In genomic region chr11:99069831-99070444, GRCh38 we compare ENCODE assay signal across 9 cellular contexts. TPM values are rescaled to one million over a fixed set of nuclear protein-coding genes. Genes with fewer than 3 reads are reported as not detected.
DNase-seq lines count a peak whose midpoint lies in the region; ATAC-seq, FAIRE-seq and TF ChIP-seq lines count a peak whose summit lies in the region.
"Had no signal": no experiment of that assay in that cellular context is flagged by ENCODE, and none has a peak within 500 bp of the region (broad histone marks: within the 10 kb centered on the region; RNA-seq: fewer than 3 reads in every experiment).

No MANE protein-coding gene starts in this region.

- H3K36me3 Mint-ChIP-seq in natural killer cell, result no peaks in the 10 kb centered on the region

- POLR2A ChIA-PET in A549 (lab: Yijun Ruan, JAX), result no interaction called here

- TF ChIP-seq POLR2A in A549 (IDR thresholded peaks at IDR 0.05; ENCODE audit: low read length), result no peak

- DNase-seq in A549 (ENCODE audit: low read depth in 1 of 2, low spot score in 1 of 2), result no peak
- peak; percentile 3 for DNase-seq in NCI-H524 treated with DMSO at 0.1 percent for 48 hours (lab: John Stamatoyannopoulos, UW)
- DNase-seq in dorsolateral prefrontal cortex, result peak in 2 of 10 donors; percentile 37 to 41
- no peak for DNase-seq in natural killer cell
- DNase-seq in NCI-H1930 (lab: John Stamatoyannopoulos, UW), result no peak

- peak overlapping the region; percentile 40 for H3K4me3 Mint-ChIP-seq in natural killer cell

- H3K4me1 Mint-ChIP-seq in natural killer cell, result no peaks in the 10 kb centered on the region

- no peaks in the 10 kb centered on the region for H3K27me3 Mint-ChIP-seq in natural killer cell (ENCODE audit: low read depth in 2 of 2)

- no peaks in the 10 kb centered on the region for H3K27me3 ChIP-seq in dorsolateral prefrontal cortex

- no peak for TF ChIP-seq CTCF in A549 (IDR thresholded peaks at IDR 0.05)
- TF ChIP-seq CTCF in dorsolateral prefrontal cortex (IDR thresholded peaks at IDR 0.05 in 54 of 56, conservative IDR thresholded peaks at IDR 0.05 in 2 of 56; ENCODE audit: low read depth in 1 of 56, partially characterized antibody in 56 of 56), result no peak
- no peak for TF ChIP-seq CTCF in natural killer cell (IDR thresholded peaks at IDR 0.05)

- no peak for TF ChIP-seq EP300 in A549 (IDR thresholded peaks at IDR 0.05)

- H3K27ac ChIP-seq in A549 (no peak overlapping the region), dorsolateral prefrontal cortex (peak overlapping the region in 4 of 59 donors; percentile 14 to 31 (median 24))

- ATAC-seq in A549 (peak; percentile 66), GM18520 (IDR thresholded peaks at IDR 0.05; ENCODE audit: unreplicated experiment) (peak; percentile 56), HG02973 (IDR thresholded peaks at IDR 0.05; ENCODE audit: unreplicated experiment) (peak; percentile 72), natural killer cell (no peak), esophagus mucosa (no peak)

- CTCF ChIA-PET in A549 (lab: Yijun Ruan, JAX), result interaction anchor here (0.8 kb wide), 1 partner anchor 11 kb away, joined by 4 read pairs; no protein-coding TSS in a partner anchor

- peaks cover 6 to 16% of the 10 kb centered on the region in 2 donors for H3K9me3 Mint-ChIP-seq in natural killer cell

- peak overlapping the region; percentile 50 for H3K4me2 ChIP-seq in A549

- H3K9me3 ChIP-seq in A549, result no peaks in the 10 kb centered on the region

- no peaks in the 10 kb centered on the region for H3K4me1 ChIP-seq in A549

- intact Hi-C loops in dorsolateral prefrontal cortex (cut with DNase I), result no loop called here
- intact Hi-C loops in natural killer cell (cut with micrococcal nuclease), result no loop called here

- H3K4me3 ChIP-seq in A549, result peak overlapping the region; percentile 15; the same call in 2 of the 3 replicates
- peak overlapping the region; percentile 11 to 68 (median 46) for H3K4me3 ChIP-seq in dorsolateral prefrontal cortex

- no peak for FAIRE-seq in A549 (lab: Jason Lieb, UNC)
- FAIRE-seq: endothelial cell of umbilical vein had no signal

- no peak for TF ChIP-seq RAD21 in A549 (conservative IDR thresholded peaks at IDR 0.05 in 1 of 2, IDR thresholded peaks at IDR 0.05 in 1 of 2)

- H3K27ac Mint-ChIP-seq in natural killer cell, result no peak overlapping the region

- WGBS in A549 (ENCODE audit: missing lambda C conversion rate), result 11% methylated on average over 8 of the region's 8 CpGs

TF ChIP-seq in A549, 52 proteins besides CTCF, POLR2A, EP300 and RAD21:
- no peak for TF ChIP-seq ELK1 (IDR thresholded peaks at IDR 0.05; ENCODE audit: low read depth, low read length)
- TF ChIP-seq TFCP2L1 (CRISPR knock-in tag; IDR thresholded peaks at IDR 0.05), result no peak
- TF ChIP-seq HOXA7 (CRISPR knock-in tag; IDR thresholded peaks at IDR 0.05), result no peak
- TF ChIP-seq CHD2 (IDR thresholded peaks at IDR 0.05; ENCODE audit: low read length, partially characterized antibody), result no peak
- TF ChIP-seq GATA3 (IDR thresholded peaks at IDR 0.05; ENCODE audit: borderline replicate concordance), result no peak
- TF ChIP-seq HOXB13 (CRISPR knock-in tag; IDR thresholded peaks at IDR 0.05; ENCODE audit: low read depth), result no peak
- no peak for TF ChIP-seq SMC3 (IDR thresholded peaks at IDR 0.05)
- TF ChIP-seq NR3C1 (IDR thresholded peaks at IDR 0.05), result no peak
- TF ChIP-seq JUN (IDR thresholded peaks at IDR 0.05), result no peak
- TF ChIP-seq KDM1A (IDR thresholded peaks at IDR 0.05; ENCODE audit: low read depth), result no peak
- TF ChIP-seq E2F6 (IDR thresholded peaks at IDR 0.05; ENCODE audit: borderline replicate concordance, low read depth), result no peak
- TF ChIP-seq, protein P1, sequence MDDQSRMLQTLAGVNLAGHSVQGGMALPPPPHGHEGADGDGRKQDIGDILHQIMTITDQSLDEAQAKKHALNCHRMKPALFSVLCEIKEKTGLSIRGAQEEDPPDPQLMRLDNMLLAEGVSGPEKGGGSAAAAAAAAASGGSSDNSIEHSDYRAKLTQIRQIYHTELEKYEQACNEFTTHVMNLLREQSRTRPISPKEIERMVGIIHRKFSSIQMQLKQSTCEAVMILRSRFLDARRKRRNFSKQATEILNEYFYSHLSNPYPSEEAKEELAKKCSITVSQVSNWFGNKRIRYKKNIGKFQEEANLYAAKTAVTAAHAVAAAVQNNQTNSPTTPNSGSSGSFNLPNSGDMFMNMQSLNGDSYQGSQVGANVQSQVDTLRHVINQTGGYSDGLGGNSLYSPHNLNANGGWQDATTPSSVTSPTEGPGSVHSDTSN (IDR thresholded peaks at IDR 0.05), result no peak
- no peak for TF ChIP-seq HEYL (CRISPR knock-in tag; IDR thresholded peaks at IDR 0.05)
- TF ChIP-seq, protein P2, sequence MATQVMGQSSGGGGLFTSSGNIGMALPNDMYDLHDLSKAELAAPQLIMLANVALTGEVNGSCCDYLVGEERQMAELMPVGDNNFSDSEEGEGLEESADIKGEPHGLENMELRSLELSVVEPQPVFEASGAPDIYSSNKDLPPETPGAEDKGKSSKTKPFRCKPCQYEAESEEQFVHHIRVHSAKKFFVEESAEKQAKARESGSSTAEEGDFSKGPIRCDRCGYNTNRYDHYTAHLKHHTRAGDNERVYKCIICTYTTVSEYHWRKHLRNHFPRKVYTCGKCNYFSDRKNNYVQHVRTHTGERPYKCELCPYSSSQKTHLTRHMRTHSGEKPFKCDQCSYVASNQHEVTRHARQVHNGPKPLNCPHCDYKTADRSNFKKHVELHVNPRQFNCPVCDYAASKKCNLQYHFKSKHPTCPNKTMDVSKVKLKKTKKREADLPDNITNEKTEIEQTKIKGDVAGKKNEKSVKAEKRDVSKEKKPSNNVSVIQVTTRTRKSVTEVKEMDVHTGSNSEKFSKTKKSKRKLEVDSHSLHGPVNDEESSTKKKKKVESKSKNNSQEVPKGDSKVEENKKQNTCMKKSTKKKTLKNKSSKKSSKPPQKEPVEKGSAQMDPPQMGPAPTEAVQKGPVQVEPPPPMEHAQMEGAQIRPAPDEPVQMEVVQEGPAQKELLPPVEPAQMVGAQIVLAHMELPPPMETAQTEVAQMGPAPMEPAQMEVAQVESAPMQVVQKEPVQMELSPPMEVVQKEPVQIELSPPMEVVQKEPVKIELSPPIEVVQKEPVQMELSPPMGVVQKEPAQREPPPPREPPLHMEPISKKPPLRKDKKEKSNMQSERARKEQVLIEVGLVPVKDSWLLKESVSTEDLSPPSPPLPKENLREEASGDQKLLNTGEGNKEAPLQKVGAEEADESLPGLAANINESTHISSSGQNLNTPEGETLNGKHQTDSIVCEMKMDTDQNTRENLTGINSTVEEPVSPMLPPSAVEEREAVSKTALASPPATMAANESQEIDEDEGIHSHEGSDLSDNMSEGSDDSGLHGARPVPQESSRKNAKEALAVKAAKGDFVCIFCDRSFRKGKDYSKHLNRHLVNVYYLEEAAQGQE (IDR thresholded peaks at IDR 0.05), result no peak
- TF ChIP-seq, protein P3, sequence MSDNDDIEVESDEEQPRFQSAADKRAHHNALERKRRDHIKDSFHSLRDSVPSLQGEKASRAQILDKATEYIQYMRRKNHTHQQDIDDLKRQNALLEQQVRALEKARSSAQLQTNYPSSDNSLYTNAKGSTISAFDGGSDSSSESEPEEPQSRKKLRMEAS (IDR thresholded peaks at IDR 0.05), result no peak
- no peak for TF ChIP-seq ZSCAN20 (CRISPR knock-in tag; IDR thresholded peaks at IDR 0.05)
- TF ChIP-seq MYC (IDR thresholded peaks at IDR 0.05; ENCODE audit: borderline replicate concordance, low read length), result no peak

RNA-seq across cellular contexts. Expression of gene CNTN5, which starts 49.2 kb away (rescaled TPM):
- polyA plus RNA-seq in A549 (2011; rRNA removed), result 0.08 TPM in 1 of 2 replicates, not detected in the other
- polyA plus RNA-seq in A549 (2012; cell fraction: cytosol; rRNA removed), result not detected in 2 replicates
- polyA plus RNA-seq in A549 (2012; cell fraction: nucleus; rRNA removed), result not detected in 2 replicates
- 0.03 TPM in 1 of 3 replicates, not detected in the others for polyA plus RNA-seq in A549 (2017; fragmentation: RNase III; extraction: RNeasy Plus Mini Kit Qiagen cat#74134 plus additional on column Dnase treatment)
- polyA minus RNA-seq in A549 (2011; rRNA and poly(A)+ RNA removed), result not detected in 2 replicates
- 10 to 100 TPM in 114 of 120 experiments, 1 to 10 TPM in 6; 6.7 to 39.5 (median 19.3) TPM for total RNA-seq in dorsolateral prefrontal cortex
- total RNA-seq in natural killer cell, result not detected
- 0.04 TPM for total RNA-seq in esophagus mucosa
- total RNA-seq: endothelial cell of umbilical vein had no signal
- polyA plus RNA-seq: endothelial cell of umbilical vein had no signal

Comparison
In these comparisons a context has a peak if more than half of its experiments do, and no peak if none do; other contexts are left out.
1. ATAC-seq: peak in A549 (2 of 2), GM18520 (single experiment) and HG02973 (single experiment); none in natural killer cell (0 of 3) and esophagus mucosa (single experiment).